ENCODE assay signal across 11 cellular contexts in the genomic region with DNA sequence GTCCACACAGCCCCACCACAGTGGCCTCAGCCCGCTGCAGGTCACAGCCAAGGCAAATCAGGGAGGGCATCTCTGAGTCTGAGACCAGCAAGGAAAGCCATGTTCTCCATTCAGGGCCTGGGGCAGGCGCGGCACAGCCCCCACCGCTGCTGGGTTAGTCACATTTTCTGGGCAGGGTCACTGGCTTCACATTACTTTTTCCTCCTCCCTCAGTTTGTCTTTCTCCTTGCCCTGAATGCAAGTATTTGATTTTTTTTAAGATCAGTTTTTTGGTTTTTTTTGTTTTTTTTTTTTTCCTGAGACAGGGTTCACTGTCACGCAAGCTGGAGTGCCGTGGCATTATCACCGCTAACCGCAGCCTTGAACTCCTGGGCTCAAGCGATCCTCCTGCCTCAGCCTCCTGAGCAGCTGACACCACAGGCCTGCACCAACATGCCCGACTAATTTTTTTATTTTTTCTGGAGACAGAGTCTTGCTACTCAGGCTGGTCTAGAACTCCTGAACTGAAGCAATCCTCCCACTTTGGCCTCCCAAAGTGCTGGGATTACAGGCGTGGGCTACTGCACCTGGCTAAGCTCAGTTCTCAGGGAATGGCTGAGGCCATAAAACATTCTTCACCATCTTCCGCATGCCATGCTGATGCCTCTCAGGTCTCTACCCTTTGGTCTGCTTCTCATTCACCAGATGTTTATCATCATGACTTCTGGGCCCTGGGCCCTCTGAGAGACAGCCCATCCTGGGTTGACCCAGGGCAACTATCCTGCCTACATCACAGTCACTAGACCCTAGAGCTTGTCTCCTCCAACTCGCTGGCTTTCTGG. TPM values are rescaled to one million over a fixed set of nuclear protein-coding genes. Genes with fewer than 3 reads are reported as not detected.
A peak's percentile ranks its signal among the peaks of the same experiment; 100 is the strongest.
DNase-seq lines count a peak whose midpoint lies in the region; ATAC-seq, FAIRE-seq and TF ChIP-seq lines count a peak whose summit lies in the region.
"Had no signal": no experiment of that assay in that cellular context is flagged by ENCODE, and none has a peak within 500 bp of the region (broad histone marks: within the 10 kb centered on the region; RNA-seq: fewer than 3 reads in every experiment).

No MANE protein-coding gene starts in this region.

- H3K4me1 ChIP-seq in BLaER1 treated with 17β-estradiol and CSF1 and Interleukin-3, amounts not matched to agents 10 nM and 100 nM, result peaks cover 69 to 97% (median 87%) of the 10 kb centered on the region in 10 experiments
- peaks cover 16% of the 10 kb centered on the region for H3K4me1 ChIP-seq in astrocyte (ENCODE audit: insufficient read depth, low read length)

- DNase-seq in astrocyte (ENCODE audit: low read depth), result no peak
- no peak for DNase-seq in naive thymus-derived CD8-positive, alpha-beta T cell
- DNase-seq in CD1c-positive myeloid dendritic cell (ENCODE audit: extremely low spot score), result no peak
- DNase-seq in DMS79 (lab: John Stamatoyannopoulos, UW), result no peak
- no peak for DNase-seq in HEK293T (ENCODE audit: extremely low spot score)
- DNase-seq: dermis blood vessel endothelial cell, HFFc6, NCI-H1105 treated with DMSO at 0.1 percent for 48 hours had no signal

- H3K27me3 Mint-ChIP-seq in astrocyte (ENCODE audit: low read depth, unreplicated experiment), result no peaks in the 10 kb centered on the region
- H3K27me3 Mint-ChIP-seq in naive thymus-derived CD8-positive, alpha-beta T cell, result peaks cover 0 to 3% (median 0%) of the 10 kb centered on the region in 5 donors

- peak overlapping the region in 10 of 11 experiments; percentile 63 to 95 (median 90); a peak in 19 of 22 replicates for H3K27ac ChIP-seq in BLaER1 treated with 17β-estradiol and CSF1 and Interleukin-3, amounts not matched to agents 10 nM and 100 nM
- no peak overlapping the region for H3K27ac ChIP-seq in astrocyte (ENCODE audit: low read depth, low read length)

- H3K4me3 ChIP-seq in BLaER1 treated with 17β-estradiol and CSF1 and Interleukin-3, amounts not matched to agents 10 nM and 100 nM, result peak overlapping the region; percentile 53 to 77 (median 65); a peak in 16 of 20 replicates
- no peak overlapping the region for H3K4me3 ChIP-seq in astrocyte (ENCODE audit: insufficient read depth, low read depth, low read length)

- no peaks in the 10 kb centered on the region for H3K9me3 ChIP-seq in BLaER1 treated with 17β-estradiol and CSF1 and Interleukin-3, amounts not matched to agents 10 nM and 100 nM (replicated peaks in 1 of 11)
- no peaks in the 10 kb centered on the region for H3K9me3 ChIP-seq in astrocyte (ENCODE audit: insufficient read depth, low read depth, low read length)

- no peaks in the 10 kb centered on the region; a peak in 1 of 22 replicates for H4K20me1 ChIP-seq in BLaER1 treated with 17β-estradiol and CSF1 and Interleukin-3, amounts not matched to agents 10 nM and 100 nM
- peaks cover 22% of the 10 kb centered on the region for H4K20me1 ChIP-seq in astrocyte (ENCODE audit: insufficient read depth, low read length)

- FAIRE-seq in astrocyte (lab: Jason Lieb, UNC), result no peak

- H3K4me1 Mint-ChIP-seq in astrocyte (ENCODE audit: low read depth, unreplicated experiment), result peaks cover 3% of the 10 kb centered on the region
- peaks cover 23 to 86% (median 62%) of the 10 kb centered on the region in 4 donors for H3K4me1 Mint-ChIP-seq in naive thymus-derived CD8-positive, alpha-beta T cell

- CTCF ChIA-PET in HEK293T (lab: Yijun Ruan, JAX), result no interaction called here

- H3K27me3 ChIP-seq in BLaER1 treated with 17β-estradiol and CSF1 and Interleukin-3, amounts not matched to agents 10 nM and 100 nM, result peaks cover 0 to 32% (median 27%) of the 10 kb centered on the region in 11 experiments; a peak in 18 of 22 replicates
- H3K27me3 ChIP-seq in astrocyte (ENCODE audit: insufficient read depth, low read length), result no peaks in the 10 kb centered on the region

- peak overlapping the region; percentile 76 to 84 (median 80); a peak in 20 of 22 replicates for H3K9ac ChIP-seq in BLaER1 treated with 17β-estradiol and CSF1 and Interleukin-3, amounts not matched to agents 10 nM and 100 nM
- no peak overlapping the region for H3K9ac ChIP-seq in astrocyte (ENCODE audit: low read length)

- H3K27ac Mint-ChIP-seq in astrocyte (ENCODE audit: unreplicated experiment), result no peak overlapping the region
- H3K27ac Mint-ChIP-seq in naive thymus-derived CD8-positive, alpha-beta T cell, result peak overlapping the region in 6 of 10 donors; percentile 40 to 80 (median 60)
- H3K27ac Mint-ChIP-seq: HFFc6 had no signal

- no peaks in the 10 kb centered on the region for H3K36me3 ChIP-seq in BLaER1 treated with 17β-estradiol and CSF1 and Interleukin-3, amounts not matched to agents 10 nM and 100 nM
- no peaks in the 10 kb centered on the region for H3K36me3 ChIP-seq in astrocyte (ENCODE audit: insufficient read depth, low read length)

- peak; percentile 1 for ATAC-seq in HG03460 (IDR thresholded peaks at IDR 0.05; ENCODE audit: unreplicated experiment)
- ATAC-seq in naive thymus-derived CD8-positive, alpha-beta T cell, result no peak
- ATAC-seq in HG03378 (IDR thresholded peaks at IDR 0.05; ENCODE audit: unreplicated experiment), result no peak

- peaks cover 49% of the 10 kb centered on the region for H3K79me2 ChIP-seq in astrocyte (ENCODE audit: insufficient read depth, low read length)

- POLR2A ChIA-PET in naive thymus-derived CD8-positive, alpha-beta T cell (lab: Charles Lee), result interaction anchor here (0.8 kb wide), 1 partner anchor 83 kb away, joined by 5 read pairs; the partner anchor contains the start of gene TGOLN2
- POLR2A ChIA-PET in HEK293T (lab: Yijun Ruan, JAX), result no interaction called here

- no peak overlapping the region for H3K4me3 Mint-ChIP-seq in astrocyte (ENCODE audit: unreplicated experiment)
- peak overlapping the region; percentile 48 to 82 (median 72) for H3K4me3 Mint-ChIP-seq in naive thymus-derived CD8-positive, alpha-beta T cell
- H3K4me3 Mint-ChIP-seq: HFFc6 had no signal

- peak overlapping the region; percentile 90 to 100 (median 98) for H3K4me2 ChIP-seq in BLaER1 treated with 17β-estradiol and CSF1 and Interleukin-3, amounts not matched to agents 10 nM and 100 nM
- peak overlapping the region; percentile 40 for H3K4me2 ChIP-seq in astrocyte (ENCODE audit: low read length)

- H3K9me3 Mint-ChIP-seq in astrocyte (ENCODE audit: unreplicated experiment), result no peaks in the 10 kb centered on the region
- H3K9me3 Mint-ChIP-seq in naive thymus-derived CD8-positive, alpha-beta T cell, result no peaks in the 10 kb centered on the region
- H3K9me3 Mint-ChIP-seq: HFFc6 had no signal

- H3K36me3 Mint-ChIP-seq in astrocyte (ENCODE audit: low read depth, unreplicated experiment), result no peaks in the 10 kb centered on the region
- no peaks in the 10 kb centered on the region for H3K36me3 Mint-ChIP-seq in naive thymus-derived CD8-positive, alpha-beta T cell

- H2AFZ ChIP-seq in astrocyte (ENCODE audit: low read depth, low read length), result no peak overlapping the region

- no peak for TF ChIP-seq CTCF in astrocyte (IDR thresholded peaks at IDR 0.05; ENCODE audit: insufficient read depth, low read depth, low read length)

TF ChIP-seq in HEK293T, 16 proteins besides CTCF, POLR2A, EP300 and RAD21:
- TF ChIP-seq ZNF384 (IDR thresholded peaks at IDR 0.05), result no peak
- TF ChIP-seq ARNT (IDR thresholded peaks at IDR 0.05), result no peak
- no peak for TF ChIP-seq SP1 (IDR thresholded peaks at IDR 0.05)
- TF ChIP-seq FOXM1 (IDR thresholded peaks at IDR 0.05; ENCODE audit: borderline replicate concordance), result no peak
- TF ChIP-seq LEF1 (IDR thresholded peaks at IDR 0.05; ENCODE audit: borderline replicate concordance), result no peak
- TF ChIP-seq TARDBP (IDR thresholded peaks at IDR 0.05), result no peak
- no peak for TF ChIP-seq PKNOX1 (IDR thresholded peaks at IDR 0.05)

RNA-seq across cellular contexts. Expression of gene CAPG, which starts 0.6 kb away (rescaled TPM):
- total RNA-seq in astrocyte, result 59.3 and 68.2 TPM in 2 replicates
- total RNA-seq in naive thymus-derived CD8-positive, alpha-beta T cell, result 1 to 10 TPM; 5.7 to 8.0 TPM
- 10 to 100 TPM; 15.7 to 18.6 (median 16.8) TPM for polyA plus RNA-seq in naive thymus-derived CD8-positive, alpha-beta T cell

RNA-seq across cellular contexts. Expression of gene SH2D6, which starts 7.7 kb away (rescaled TPM):
- total RNA-seq in astrocyte, result 0.58 and 0.64 TPM in 2 replicates
- 1 to 10 TPM; 1.3 to 2.2 TPM for total RNA-seq in naive thymus-derived CD8-positive, alpha-beta T cell
- polyA plus RNA-seq in naive thymus-derived CD8-positive, alpha-beta T cell, result not detected
- total RNA-seq: dermis blood vessel endothelial cell had no signal

RNA-seq across cellular contexts. Expression of gene ELMOD3, which starts 56.2 kb away (rescaled TPM):
- total RNA-seq in astrocyte, result 11.2 and 11.7 TPM in 2 replicates
- total RNA-seq in naive thymus-derived CD8-positive, alpha-beta T cell, result 10 to 100 TPM; 27.7 to 29.3 TPM
- 10 to 100 TPM in 2 of 3 donors, 1 to 10 TPM in 1; 6.3 to 14.5 (median 11.8) TPM for polyA plus RNA-seq in naive thymus-derived CD8-positive, alpha-beta T cell

RNA-seq across cellular contexts. Expression of gene RETSAT, which starts 56.5 kb away (rescaled TPM):
- total RNA-seq in astrocyte, result 38.2 and 38.5 TPM in 2 replicates
- 10 to 100 TPM; 21.3 to 25.6 TPM for total RNA-seq in naive thymus-derived CD8-positive, alpha-beta T cell
- 10 to 100 TPM in 1 of 3 donors, 1 to 10 TPM in 2; 6.6 to 15.1 (median 9.9) TPM for polyA plus RNA-seq in naive thymus-derived CD8-positive, alpha-beta T cell
